Comparison of ENCODE assay signal across 8 cellular contexts in the genomic region with DNA sequence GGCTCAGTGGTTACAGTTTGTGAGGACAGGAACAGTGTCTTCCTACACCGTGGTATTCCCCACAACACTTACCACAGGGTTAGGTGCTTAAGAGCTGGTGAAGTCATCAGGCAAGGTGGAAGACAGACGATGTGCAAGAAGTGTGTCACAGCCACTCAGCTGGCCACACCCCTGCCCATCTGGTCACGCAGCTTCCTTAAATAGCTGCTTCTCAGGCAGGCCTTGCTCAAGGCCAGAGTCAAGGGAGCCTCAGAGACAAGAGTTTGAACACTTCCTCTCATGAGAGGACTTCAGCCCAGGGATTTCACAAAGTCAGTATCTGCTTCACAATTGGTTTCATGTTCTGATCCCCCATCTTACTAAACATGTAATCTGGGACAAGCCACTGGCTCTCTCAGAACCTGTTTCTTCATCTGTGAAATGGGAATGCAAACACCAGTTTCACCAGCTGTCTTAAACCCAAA.
DNase-seq lines count a peak whose midpoint lies in the region; ATAC-seq and TF ChIP-seq lines count a peak whose summit lies in the region.

No MANE protein-coding gene starts in this region.

- H3K4me1 ChIP-seq in PC-9 (replicated peaks; ENCODE audit: insufficient read depth) (peaks cover 20% of the 10 kb centered on the region; the same call in 1 of the 2 replicates), left ventricle myocardium inferior (peaks cover 33% of the 10 kb centered on the region), upper lobe of right lung (peaks cover 4% of the 10 kb centered on the region)

- intact Hi-C loops in PC-9 (cut with micrococcal nuclease; ENCODE audit: unreplicated experiment) = no loop called here
- intact Hi-C loops in left ventricle myocardium inferior (cut with micrococcal nuclease) = no loop called here
- intact Hi-C loops in upper lobe of right lung (cut with DNase I) = no loop called here

- CTCF ChIA-PET in PC-9 (lab: Charles Lee) = no interaction called here

- no peaks in the 10 kb centered on the region for H3K36me3 ChIP-seq in PC-9 (ENCODE audit: low read depth)
- peaks cover 21% of the 10 kb centered on the region for H3K36me3 ChIP-seq in left ventricle myocardium inferior
- no peaks in the 10 kb centered on the region for H3K36me3 ChIP-seq in upper lobe of right lung

- BruUV-seq in PC-9 (replicated peaks; lab: Mats Ljungman, UMichigan) = no TSS peak

- H3K4me3 ChIP-seq in PC-9 = no peak overlapping the region
- H3K4me3 ChIP-seq in left ventricle myocardium inferior = no peak overlapping the region
- H3K4me3 ChIP-seq in upper lobe of right lung = no peak overlapping the region

- H3K27ac ChIP-seq in PC-9 (0 out of 2 replicates have a peak overlapping the region, but pooled peaks have one; percentile 5), left ventricle myocardium inferior (replicated peaks) (peak overlapping the region; percentile 61), upper lobe of right lung (peak overlapping the region; percentile 13)

- H3K9me3 ChIP-seq in PC-9 (ENCODE audit: insufficient read depth, low read depth) = no peaks in the 10 kb centered on the region
- no peaks in the 10 kb centered on the region for H3K9me3 ChIP-seq in left ventricle myocardium inferior (replicated peaks)
- H3K9me3 ChIP-seq in upper lobe of right lung = no peaks in the 10 kb centered on the region

- POLR2A ChIA-PET in PC-9 (lab: Charles Lee; ENCODE audit: unreplicated experiment) = no interaction called here

- DNase-seq in Ammon's horn (ENCODE audit: low spot score) (peak; percentile 18), PC-9 (peak; percentile 45 to 76), left ventricle myocardium inferior (peak; percentile 65), upper lobe of right lung (peak; percentile 87), LoVo (ENCODE audit: low spot score) (no peak)
- no peak for DNase-seq in activated CD4-positive, CD25-positive, alpha-beta regulatory T cell treated with anti-CD3 and anti-CD28 coated beads, Interleukin-2, amount 50 U/mL, for 72 hours

- H3K79me2 ChIP-seq in PC-9 (ENCODE audit: low read depth) = no peaks in the 10 kb centered on the region

- H3F3A ChIP-seq in PC-9 (ENCODE audit: insufficient read depth, low read depth) = peaks cover 2% of the 10 kb centered on the region; the same call in 1 of the 2 replicates

- H3K9me2 ChIP-seq in PC-9 (ENCODE audit: insufficient read depth) = no peaks in the 10 kb centered on the region

- H3K27me3 ChIP-seq in PC-9 (ENCODE audit: insufficient read depth, low read depth) (no peaks in the 10 kb centered on the region), left ventricle myocardium inferior (ENCODE audit: low read depth) (no peaks in the 10 kb centered on the region), upper lobe of right lung (no peaks in the 10 kb centered on the region)

- H4K20me1 ChIP-seq in PC-9 (ENCODE audit: insufficient read depth) = no peaks in the 10 kb centered on the region

- no peak for TF ChIP-seq CTCF in PC-9 (conservative IDR thresholded peaks at IDR 0.05)
- no peak for TF ChIP-seq CTCF in left ventricle myocardium inferior (IDR thresholded peaks at IDR 0.05; ENCODE audit: borderline replicate concordance)
- no peak for TF ChIP-seq CTCF in upper lobe of right lung (IDR thresholded peaks at IDR 0.05)

- 0 out of 2 replicates have a peak overlapping the region, but pooled peaks have one; percentile 2 for H2AFZ ChIP-seq in PC-9

- peak overlapping the region; percentile 5; the same call in 1 of the 2 replicates for H3K4me2 ChIP-seq in PC-9

- ATAC-seq in GM18909 (IDR thresholded peaks at IDR 0.05; ENCODE audit: poor library complexity, unreplicated experiment) (peak; percentile 95), HG03045 (IDR thresholded peaks at IDR 0.05; ENCODE audit: unreplicated experiment) (peak; percentile 95), upper lobe of right lung (peak; percentile 95)

Comparison
In these comparisons a context has a peak if more than half of its experiments do, and no peak if none do; other contexts are left out.
1. DNase-seq: peak in Ammon's horn (single experiment), PC-9 (2 of 2), left ventricle myocardium inferior (single experiment) and upper lobe of right lung (single experiment); none in activated CD4-positive, CD25-positive, alpha-beta regulatory T cell treated with anti-CD3 and anti-CD28 coated beads, Interleukin-2, amount 50 U/mL, for 72 hours (single experiment) and LoVo (single experiment).
2. H3K27ac ChIP-seq: peak in every context shown above with its lines; median percentile 61 in left ventricle myocardium inferior; 13 in upper lobe of right lung; 5 in PC-9.
3. Peak in every context shown above with its lines, with median percentiles within 50 percentile points of each other: ATAC-seq.